ENCODE assay signal across 13 cellular contexts in genomic region chr20:10376271-10377075, GRCh38.
A peak's percentile ranks its signal among the peaks of the same experiment; 100 is the strongest.
DNase-seq lines count a peak whose midpoint lies in the region; ATAC-seq lines count a peak whose summit lies in the region.
"Had no signal": no experiment of that assay in that cellular context is flagged by ENCODE, and none has a peak within 500 bp of the region (broad histone marks: within the 10 kb centered on the region; RNA-seq: fewer than 3 reads in every experiment).

No MANE protein-coding gene starts in this region.

- in situ Hi-C loops in ACHN (cut with HindIII; ENCODE audit: low pct_ligation_motif_present, low pct_unique_long_range_greater_than_20kb, low sequenced_read_pairs), result no loop called here

- no peak overlapping the region for H3K9ac ChIP-seq in adipocyte (ENCODE audit: low read length)

- no peaks in the 10 kb centered on the region for H3K4me1 ChIP-seq in adipocyte (ENCODE audit: control insufficient read depth, insufficient read depth, low read length)
- H3K4me1 ChIP-seq: heart right ventricle, SJCRH30 had no signal

- no peak overlapping the region for H3K4me3 ChIP-seq in adipocyte (ENCODE audit: low read length)
- H3K4me3 ChIP-seq: heart right ventricle, SJCRH30 had no signal

- H3K27me3 ChIP-seq in adipocyte (replicated peaks; ENCODE audit: control insufficient read depth, insufficient read depth, low read length), result no peaks in the 10 kb centered on the region

- DNase-seq in HCEC 1CT (peak; percentile 78), adipocyte (ENCODE audit: low read depth) (peak; percentile 15), hepatic stellate cell (ENCODE audit: low spot score) (peak; percentile 38), 8988T (no peak), ACHN (no peak)
- DNase-seq: activated effector memory CD4-positive, alpha-beta T cell treated with Interleukin-2 at 50 U/mL for 16 hours; Caco-2; heart right ventricle; NCI-H1048; SJCRH30; stimulated activated naive CD4-positive, alpha-beta T cell had no signal

- no peaks in the 10 kb centered on the region for H3K36me3 ChIP-seq in adipocyte (ENCODE audit: control insufficient read depth, insufficient read depth, low read length, severe bottlenecking)
- H3K36me3 ChIP-seq: heart right ventricle, SJCRH30 had no signal

- no peaks in the 10 kb centered on the region for H3K9me3 ChIP-seq in adipocyte (ENCODE audit: control insufficient read depth, low read length)
- H3K9me3 ChIP-seq: Caco-2, SJCRH30 had no signal

- ATAC-seq in HG02885 (IDR thresholded peaks at IDR 0.05; ENCODE audit: poor library complexity, unreplicated experiment) (no peak), GM19328 (IDR thresholded peaks at IDR 0.05; ENCODE audit: unreplicated experiment) (no peak)
- ATAC-seq: heart right ventricle had no signal

Comparison
In these comparisons a context has a peak if more than half of its experiments do, and no peak if none do; other contexts are left out.
1. DNase-seq: peak in HCEC 1CT (single experiment), adipocyte (single experiment) and hepatic stellate cell (single experiment); none in 8988T (single experiment) and ACHN (single experiment).